Comparison of ENCODE assay signal across 24 cellular contexts in the genomic region with DNA sequence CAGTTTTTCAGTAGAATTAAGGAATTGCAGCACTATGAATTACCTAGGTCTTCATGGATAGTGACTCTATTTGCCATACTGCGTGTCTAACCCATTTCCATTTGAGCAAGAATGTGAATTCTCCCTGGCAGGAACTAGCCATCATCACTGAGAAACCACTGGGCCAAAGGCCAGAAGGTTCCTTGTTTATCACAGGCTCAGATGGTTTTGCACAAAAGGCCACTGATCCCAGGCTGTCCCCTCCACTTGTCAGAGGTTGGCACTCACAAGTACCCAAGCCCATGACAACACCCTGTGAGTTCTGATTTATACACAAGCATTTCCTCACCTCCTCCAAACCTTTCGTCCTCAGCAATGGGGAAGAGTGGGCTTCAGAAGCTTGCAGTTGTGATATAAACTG.
"Had no signal": no experiment of that assay in that cellular context is flagged by ENCODE, and none has a peak within 500 bp of the region (broad histone marks: within the 10 kb centered on the region; RNA-seq: fewer than 3 reads in every experiment).

No MANE protein-coding gene starts in this region.

- H3K4me1 Mint-ChIP-seq: activated naive CD4-positive, alpha-beta T cell treated with anti-CD3 and anti-CD28 coated beads, Interleukin-2, amount 50 U/mL, for 24 hours; naive thymus-derived CD8-positive, alpha-beta T cell had no signal

- H3K9me3 ChIP-seq: ascending aorta, gastroesophageal sphincter, heart right ventricle, prostate gland had no signal

- H3K4me3 ChIP-seq: ascending aorta, coronary artery, gastroesophageal sphincter, heart right ventricle, lung, neural progenitor cell, prostate gland, tibial nerve had no signal

- H3K4me2 ChIP-seq: neural progenitor cell had no signal

- H3K36me3 Mint-ChIP-seq: activated naive CD4-positive, alpha-beta T cell treated with anti-CD3 and anti-CD28 coated beads, Interleukin-2, amount 50 U/mL, for 24 hours; naive thymus-derived CD8-positive, alpha-beta T cell; neural progenitor cell had no signal

- H3K9me3 Mint-ChIP-seq: activated naive CD4-positive, alpha-beta T cell treated with anti-CD3 and anti-CD28 coated beads, Interleukin-2, amount 50 U/mL, for 24 hours; endodermal cell had no signal

- H3K27me3 ChIP-seq: ascending aorta, brain microvascular endothelial cell, neural progenitor cell had no signal

- ATAC-seq: gastroesophageal sphincter; heart right ventricle; left lobe of liver; naive thymus-derived CD8-positive, alpha-beta T cell; right cardiac atrium; stimulated activated naive CD8-positive, alpha-beta T cell treated with anti-CD3 and anti-CD28 coated beads, Interleukin-15, Interleukin-2, amounts not matched to agents 100 U/mL and 50 U/mL, for 24 hours had no signal

- H2AFZ ChIP-seq: neural progenitor cell had no signal

- H3K4me3 Mint-ChIP-seq: activated naive CD4-positive, alpha-beta T cell treated with anti-CD3 and anti-CD28 coated beads, Interleukin-2, amount 50 U/mL, for 24 hours; endodermal cell; naive thymus-derived CD8-positive, alpha-beta T cell; neural progenitor cell had no signal

- H3K9ac ChIP-seq: neural progenitor cell had no signal

- H3K36me3 ChIP-seq: ascending aorta, brain microvascular endothelial cell, gastroesophageal sphincter, heart right ventricle, neural progenitor cell, prostate gland, tibial nerve, WERI-Rb-1 had no signal

- H3K27ac Mint-ChIP-seq: activated naive CD4-positive, alpha-beta T cell treated with anti-CD3 and anti-CD28 coated beads, Interleukin-2, amount 50 U/mL, for 24 hours; endodermal cell; naive thymus-derived CD8-positive, alpha-beta T cell; neural progenitor cell had no signal

- H3K4me1 ChIP-seq: ascending aorta, gastroesophageal sphincter, heart right ventricle, prostate gland, tibial nerve had no signal

- DNase-seq: activated CD4-positive, CD25-positive, alpha-beta regulatory T cell treated with anti-CD3 and anti-CD28 coated beads, Interleukin-2, amount 50 U/mL, for 72 hours; activated gamma-delta T cell treated with Interleukin-2 at 50 U/mL for 16 hours; activated T-cell treated with anti-CD3 and anti-CD28 coated beads, Interleukin-2, amount 50 U/mL, for 1 hour; brain microvascular endothelial cell; central memory CD4-positive, alpha-beta T cell; endodermal cell; heart right ventricle; kidney; naive thymus-derived CD8-positive, alpha-beta T cell; right cardiac atrium; stimulated activated CD4-positive, alpha-beta T cell treated with anti-CD3 and anti-CD28 coated beads, Interleukin-12 subunit alpha, Interleukin-12 subunit beta, amount 100 ng/mL, for 4 hours; stimulated activated CD4-positive, alpha-beta T cell treated with anti-CD3 and anti-CD28 coated beads, Interleukin-4, amount 100 ng/mL, for 4 hours; stimulated activated naive CD8-positive, alpha-beta T cell treated with anti-CD3 and anti-CD28 coated beads, Interleukin-15, Interleukin-2, amounts not matched to agents 100 U/mL and 50 U/mL, for 24 hours; T-helper 1 cell; WERI-Rb-1 had no signal

- H3K27ac ChIP-seq: ascending aorta, brain microvascular endothelial cell, coronary artery, gastroesophageal sphincter, heart right ventricle, neural progenitor cell, prostate gland, tibial nerve, WERI-Rb-1 had no signal
